Comparison of ENCODE assay signal across 8 cellular contexts in genomic region chr3:120678331-120678845, GRCh38. TPM values are rescaled to one million over a fixed set of nuclear protein-coding genes. Genes with fewer than 3 reads are reported as not detected.
DNase-seq lines count a peak whose midpoint lies in the region; ATAC-seq and TF ChIP-seq lines count a peak whose summit lies in the region.

No MANE protein-coding gene starts in this region.

- H3K79me2 ChIP-seq in HCT116 (ENCODE audit: insufficient read depth, low read length), result no peaks in the 10 kb centered on the region

- RAD21 ChIA-PET in HCT116 (lab: Charles Lee; ENCODE audit: low non-redundant PET in 1 of 2, low total read pairs in 2 of 2, uncharacterized antibody in 2 of 2, unreplicated experiment in 2 of 2), result no interaction called here

- no peak for TF ChIP-seq RAD21 in HCT116 (IDR thresholded peaks at IDR 0.05; ENCODE audit: low read depth)

- no peak overlapping the region for H2AFZ ChIP-seq in HCT116 (ENCODE audit: low read depth, low read length, poor library complexity, severe bottlenecking)

- no peak for TF ChIP-seq POLR2A in HCT116 (IDR thresholded peaks at IDR 0.05; ENCODE audit: borderline replicate concordance, extremely low read depth, insufficient read depth, insufficient read length)

- POLR2A ChIA-PET in HCT116 (lab: Charles Lee), result interaction anchor here (1.4 to 1.5 kb wide), 2 partner anchors 16 to 82 kb away, joined by 4 to 9 read pairs; partner anchors contain the start of gene NDUFB4

- TF ChIP-seq CTCF in HCT116 (IDR thresholded peaks at IDR 0.05 in 2 of 3, conservative IDR thresholded peaks at IDR 0.05 in 1 of 3; ENCODE audit: borderline replicate concordance in 1 of 3, insufficient read depth in 1 of 3, low read depth in 2 of 3, low read length in 2 of 3), result no peak

- H3K9ac ChIP-seq in HCT116 (ENCODE audit: low read length), result no peak overlapping the region
- H3K9ac ChIP-seq in skeletal muscle satellite cell (ENCODE audit: low read depth, low read length), result peak overlapping the region; percentile 50

- peak overlapping the region; percentile 25 for H3K4me2 ChIP-seq in HCT116 (ENCODE audit: low read length)
- H3K4me2 ChIP-seq in skeletal muscle satellite cell (ENCODE audit: low read length), result peak overlapping the region; percentile 78

- intact Hi-C loops in HCT116 (cut with micrococcal nuclease), result no loop called here

- no CpG with 5 or more reads among the region's 5 CpGs for WGBS in iPS DF 6.9 (ENCODE audit: insufficient coverage, insufficient read length)

- H3K4me1 ChIP-seq in HCT116 (ENCODE audit: control insufficient read depth in 1 of 2, insufficient read depth in 2 of 2, low read length in 2 of 2), result peaks cover 0 to 11% of the 10 kb centered on the region in 2 experiments; a peak in 3 of 4 replicates
- H3K4me1 ChIP-seq in iPS DF 6.9 (ENCODE audit: control insufficient read depth, insufficient read depth, low read length), result peaks cover 2% of the 10 kb centered on the region
- H3K4me1 ChIP-seq in skeletal muscle satellite cell (ENCODE audit: control insufficient read depth, insufficient read depth, low read length), result peaks cover 16% of the 10 kb centered on the region

- no peak overlapping the region for H3K4me3 ChIP-seq in HCT116 (replicated peaks in 1 of 2; ENCODE audit: low read depth in 1 of 2, low read length in 2 of 2)
- no peak overlapping the region for H3K4me3 ChIP-seq in iPS DF 6.9 (ENCODE audit: low read length)
- H3K4me3 ChIP-seq in skeletal muscle satellite cell (ENCODE audit: low read length), result peak overlapping the region; percentile 57

- H3K9me2 ChIP-seq in HCT116 (ENCODE audit: insufficient read depth), result no peaks in the 10 kb centered on the region

- no peak for ATAC-seq in HCT116

- DNase-seq in GM04503 (ENCODE audit: low read depth), result peak; percentile 37
- DNase-seq in HCT116 (ENCODE audit: low read depth, low spot score), result no peak
- DNase-seq in M059J (ENCODE audit: low read depth), result peak; percentile 84
- DNase-seq in astrocyte of the hippocampus (ENCODE audit: low read depth, low spot score), result peak; percentile 83
- DNase-seq in iPS DF 6.9 (ENCODE audit: low read depth, low spot score), result peak; percentile 11
- no peak for DNase-seq in activated naive CD4-positive, alpha-beta T cell treated with anti-CD3 and anti-CD28 coated beads, Interleukin-2, amount 50 U/mL, for 16 hours
- no peak for DNase-seq in activated CD4-positive, alpha-beta T cell treated with anti-CD3 and anti-CD28 coated beads for 1 hour

- H3K27me3 ChIP-seq in HCT116 (ENCODE audit: insufficient read depth, low read length), result no peaks in the 10 kb centered on the region
- H3K27me3 ChIP-seq in iPS DF 6.9 (ENCODE audit: control insufficient read depth, insufficient read depth, low read length), result no peaks in the 10 kb centered on the region
- H3K27me3 ChIP-seq in skeletal muscle satellite cell (ENCODE audit: control insufficient read depth, insufficient read depth, low read length), result no peaks in the 10 kb centered on the region

- H4K20me1 ChIP-seq in HCT116 (ENCODE audit: insufficient read depth), result no peaks in the 10 kb centered on the region

- BruUV-seq in HCT116 (replicated peaks; lab: Mats Ljungman, UMichigan), result no TSS peak

- CTCF ChIA-PET in HCT116 (lab: Charles Lee), result no interaction called here

- 0 out of 4 replicates have a peak, but pooled peaks cover 0 to 3% of the 10 kb centered on the region in 2 experiments for H3K9me3 ChIP-seq in HCT116 (ENCODE audit: control insufficient read depth in 1 of 2, insufficient read depth in 1 of 2, low read depth in 1 of 2, low read length in 2 of 2)
- no peaks in the 10 kb centered on the region for H3K9me3 ChIP-seq in iPS DF 6.9 (ENCODE audit: control insufficient read depth, insufficient read depth, low read length)
- no peaks in the 10 kb centered on the region for H3K9me3 ChIP-seq in skeletal muscle satellite cell (replicated peaks; ENCODE audit: low read length)

- no peak overlapping the region for H3K27ac ChIP-seq in HCT116 (ENCODE audit: low read depth, low read length)
- H3K27ac ChIP-seq in iPS DF 6.9 (ENCODE audit: low read length), result no peak overlapping the region

- H3K36me3 ChIP-seq in HCT116 (ENCODE audit: control insufficient read depth in 1 of 2, insufficient read depth in 2 of 2, low read length in 2 of 2) (no peaks in the 10 kb centered on the region), iPS DF 6.9 (ENCODE audit: control insufficient read depth, insufficient read depth, low read length) (no peaks in the 10 kb centered on the region), skeletal muscle satellite cell (ENCODE audit: insufficient read depth, low read length) (no peaks in the 10 kb centered on the region)

TF ChIP-seq in HCT116, 20 proteins besides CTCF, POLR2A, EP300 and RAD21:
- TF ChIP-seq EGR1 (IDR thresholded peaks at IDR 0.05; ENCODE audit: low read depth), result no peak
- no peak for TF ChIP-seq ZBTB33 (IDR thresholded peaks at IDR 0.05; ENCODE audit: extremely low read depth, insufficient replicate concordance, low read length)
- TF ChIP-seq SP1 (IDR thresholded peaks at IDR 0.05; ENCODE audit: low read depth), result peak; percentile 27; the same call in 1 of the 2 replicates
- TF ChIP-seq ZFX (IDR thresholded peaks at IDR 0.05), result no peak
- no peak for TF ChIP-seq YY1 (IDR thresholded peaks at IDR 0.05; ENCODE audit: extremely low read depth, insufficient replicate concordance, low read depth, low read length)
- peak; percentile 32; the same call in 1 of the 2 replicates for TF ChIP-seq CBX3 (IDR thresholded peaks at IDR 0.05; ENCODE audit: low read depth)
- TF ChIP-seq MAX (IDR thresholded peaks at IDR 0.05), result 0 out of 2 replicates have a peak, but pooled peaks have one; percentile 12
- TF ChIP-seq CEBPB (IDR thresholded peaks at IDR 0.05; ENCODE audit: low read depth), result peak; percentile 46; the same call in 1 of the 2 replicates

RNA-seq across cellular contexts. Expression of gene HGD, which starts 3.7 kb away (rescaled TPM):
- total RNA-seq in HCT116 (2021; ENCODE audit: unreplicated experiment), result 0.59 TPM
- polyA plus RNA-seq in HCT116 (2012), result 0.30 and 0.69 TPM in 2 replicates
- total RNA-seq in M059J (2014; rRNA removed; shearing (Covaris generic)), result not detected in 2 replicates
- total RNA-seq in skeletal muscle satellite cell (2012; rRNA removed), result under 0.01 TPM in 1 of 2 replicates, not detected in the other

Comparison
In these comparisons a context has a peak if more than half of its experiments do, and no peak if none do; other contexts are left out.
1. DNase-seq: peak in GM04503 (single experiment), M059J (single experiment), astrocyte of the hippocampus (single experiment) and iPS DF 6.9 (single experiment); none in HCT116 (single experiment), activated naive CD4-positive, alpha-beta T cell treated with anti-CD3 and anti-CD28 coated beads, Interleukin-2, amount 50 U/mL, for 16 hours (single experiment) and activated CD4-positive, alpha-beta T cell treated with anti-CD3 and anti-CD28 coated beads for 1 hour (single experiment).